1 cellular context compared by ENCODE assay signal in the genomic region with DNA sequence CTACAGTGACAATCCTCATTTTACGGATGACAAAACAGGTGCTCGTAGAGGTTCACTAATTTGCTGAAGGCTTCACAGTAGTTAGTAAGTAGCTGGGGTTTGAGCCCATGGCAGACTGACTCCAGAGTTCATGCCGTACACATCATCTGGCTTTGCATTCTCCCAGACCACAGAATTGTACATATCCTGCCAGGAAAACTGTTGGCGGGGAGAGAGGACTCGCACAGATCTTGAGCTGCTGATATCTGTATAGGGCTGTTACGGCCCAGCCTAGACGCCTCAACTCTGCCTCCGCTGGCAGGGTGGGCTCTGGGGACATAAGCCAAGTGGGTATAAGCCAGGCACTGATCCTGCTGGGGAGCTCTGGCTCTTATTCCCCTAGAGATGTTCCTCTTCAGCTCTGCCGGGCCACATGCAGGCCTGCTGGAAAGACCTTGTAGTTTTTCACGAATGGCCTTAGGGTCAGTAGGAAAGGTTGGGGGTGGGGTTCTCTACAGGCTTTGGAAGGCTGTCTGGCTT.
TF ChIP-seq lines count a peak whose summit lies in the region.

No MANE protein-coding gene starts in this region.

TF ChIP-seq in WTC11, 78 proteins besides CTCF, POLR2A, EP300 and RAD21 (continued from another document):
- TF ChIP-seq, protein P1, sequence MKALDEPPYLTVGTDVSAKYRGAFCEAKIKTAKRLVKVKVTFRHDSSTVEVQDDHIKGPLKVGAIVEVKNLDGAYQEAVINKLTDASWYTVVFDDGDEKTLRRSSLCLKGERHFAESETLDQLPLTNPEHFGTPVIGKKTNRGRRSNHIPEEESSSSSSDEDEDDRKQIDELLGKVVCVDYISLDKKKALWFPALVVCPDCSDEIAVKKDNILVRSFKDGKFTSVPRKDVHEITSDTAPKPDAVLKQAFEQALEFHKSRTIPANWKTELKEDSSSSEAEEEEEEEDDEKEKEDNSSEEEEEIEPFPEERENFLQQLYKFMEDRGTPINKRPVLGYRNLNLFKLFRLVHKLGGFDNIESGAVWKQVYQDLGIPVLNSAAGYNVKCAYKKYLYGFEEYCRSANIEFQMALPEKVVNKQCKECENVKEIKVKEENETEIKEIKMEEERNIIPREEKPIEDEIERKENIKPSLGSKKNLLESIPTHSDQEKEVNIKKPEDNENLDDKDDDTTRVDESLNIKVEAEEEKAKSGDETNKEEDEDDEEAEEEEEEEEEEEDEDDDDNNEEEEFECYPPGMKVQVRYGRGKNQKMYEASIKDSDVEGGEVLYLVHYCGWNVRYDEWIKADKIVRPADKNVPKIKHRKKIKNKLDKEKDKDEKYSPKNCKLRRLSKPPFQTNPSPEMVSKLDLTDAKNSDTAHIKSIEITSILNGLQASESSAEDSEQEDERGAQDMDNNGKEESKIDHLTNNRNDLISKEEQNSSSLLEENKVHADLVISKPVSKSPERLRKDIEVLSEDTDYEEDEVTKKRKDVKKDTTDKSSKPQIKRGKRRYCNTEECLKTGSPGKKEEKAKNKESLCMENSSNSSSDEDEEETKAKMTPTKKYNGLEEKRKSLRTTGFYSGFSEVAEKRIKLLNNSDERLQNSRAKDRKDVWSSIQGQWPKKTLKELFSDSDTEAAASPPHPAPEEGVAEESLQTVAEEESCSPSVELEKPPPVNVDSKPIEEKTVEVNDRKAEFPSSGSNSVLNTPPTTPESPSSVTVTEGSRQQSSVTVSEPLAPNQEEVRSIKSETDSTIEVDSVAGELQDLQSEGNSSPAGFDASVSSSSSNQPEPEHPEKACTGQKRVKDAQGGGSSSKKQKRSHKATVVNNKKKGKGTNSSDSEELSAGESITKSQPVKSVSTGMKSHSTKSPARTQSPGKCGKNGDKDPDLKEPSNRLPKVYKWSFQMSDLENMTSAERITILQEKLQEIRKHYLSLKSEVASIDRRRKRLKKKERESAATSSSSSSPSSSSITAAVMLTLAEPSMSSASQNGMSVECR (CRISPR knock-in tag; IDR thresholded peaks at IDR 0.05; ENCODE audit: borderline replicate concordance), result no peak
- TF ChIP-seq, protein P2, sequence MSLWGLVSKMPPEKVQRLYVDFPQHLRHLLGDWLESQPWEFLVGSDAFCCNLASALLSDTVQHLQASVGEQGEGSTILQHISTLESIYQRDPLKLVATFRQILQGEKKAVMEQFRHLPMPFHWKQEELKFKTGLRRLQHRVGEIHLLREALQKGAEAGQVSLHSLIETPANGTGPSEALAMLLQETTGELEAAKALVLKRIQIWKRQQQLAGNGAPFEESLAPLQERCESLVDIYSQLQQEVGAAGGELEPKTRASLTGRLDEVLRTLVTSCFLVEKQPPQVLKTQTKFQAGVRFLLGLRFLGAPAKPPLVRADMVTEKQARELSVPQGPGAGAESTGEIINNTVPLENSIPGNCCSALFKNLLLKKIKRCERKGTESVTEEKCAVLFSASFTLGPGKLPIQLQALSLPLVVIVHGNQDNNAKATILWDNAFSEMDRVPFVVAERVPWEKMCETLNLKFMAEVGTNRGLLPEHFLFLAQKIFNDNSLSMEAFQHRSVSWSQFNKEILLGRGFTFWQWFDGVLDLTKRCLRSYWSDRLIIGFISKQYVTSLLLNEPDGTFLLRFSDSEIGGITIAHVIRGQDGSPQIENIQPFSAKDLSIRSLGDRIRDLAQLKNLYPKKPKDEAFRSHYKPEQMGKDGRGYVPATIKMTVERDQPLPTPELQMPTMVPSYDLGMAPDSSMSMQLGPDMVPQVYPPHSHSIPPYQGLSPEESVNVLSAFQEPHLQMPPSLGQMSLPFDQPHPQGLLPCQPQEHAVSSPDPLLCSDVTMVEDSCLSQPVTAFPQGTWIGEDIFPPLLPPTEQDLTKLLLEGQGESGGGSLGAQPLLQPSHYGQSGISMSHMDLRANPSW (CRISPR knock-in tag; conservative IDR thresholded peaks at IDR 0.05; ENCODE audit: low read depth), result no peak
- TF ChIP-seq ZNF121 (CRISPR knock-in tag; IDR thresholded peaks at IDR 0.05) (no peak), OVOL2 (CRISPR knock-in tag; IDR thresholded peaks at IDR 0.05; ENCODE audit: borderline replicate concordance) (no peak)
